22 cellular contexts compared by ENCODE assay signal in the genomic region with DNA sequence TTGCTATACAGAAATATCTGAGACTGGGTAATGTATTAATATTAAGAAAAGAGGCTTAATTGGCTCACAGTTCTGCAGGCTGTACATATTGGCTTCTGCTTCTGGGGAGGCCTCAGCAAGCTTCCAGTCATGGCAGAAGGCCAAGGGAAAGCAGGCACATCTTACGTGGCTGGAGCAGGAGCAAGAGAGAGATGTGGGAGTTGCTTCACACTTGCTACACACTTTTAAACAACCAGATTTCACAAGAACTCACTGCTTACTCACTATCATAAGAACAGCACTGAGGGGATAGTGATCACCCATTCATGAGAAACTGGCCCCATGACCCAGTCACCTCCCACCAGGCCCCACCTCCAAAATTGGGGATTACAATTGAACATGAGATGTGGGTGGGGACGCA.
"Had no signal": no experiment of that assay in that cellular context is flagged by ENCODE, and none has a peak within 500 bp of the region (broad histone marks: within the 10 kb centered on the region; RNA-seq: fewer than 3 reads in every experiment).

No MANE protein-coding gene starts in this region.

- H3K36me3 ChIP-seq: left lung, upper lobe of left lung had no signal

- H3K4me1 ChIP-seq: body of pancreas, left lung had no signal

- H3K27me3 Mint-ChIP-seq: activated CD8-positive, alpha-beta memory T cell treated with anti-CD3 and anti-CD28 coated beads, Interleukin-2, amount 10 ng/mL, durations not matched to agents 7 days and 5 days; activated CD8-positive, alpha-beta T cell treated with anti-CD3 and anti-CD28 coated beads for 36 hours; activated naive CD8-positive, alpha-beta T cell treated with anti-CD3 and anti-CD28 coated beads, Interleukin-2, amount 50 U/mL, for 24 hours; naive thymus-derived CD8-positive, alpha-beta T cell; progenitor cell of endocrine pancreas; T-cell had no signal

- H3K4me3 Mint-ChIP-seq: activated CD8-positive, alpha-beta memory T cell treated with anti-CD3 and anti-CD28 coated beads, Interleukin-2, amount 10 ng/mL, durations not matched to agents 7 days and 5 days; activated CD8-positive, alpha-beta T cell treated with anti-CD3 and anti-CD28 coated beads for 36 hours; activated naive CD8-positive, alpha-beta T cell treated with anti-CD3 and anti-CD28 coated beads, Interleukin-2, amount 50 U/mL, for 24 hours; naive thymus-derived CD8-positive, alpha-beta T cell; T-cell had no signal

- H3K27ac Mint-ChIP-seq: activated CD8-positive, alpha-beta memory T cell treated with anti-CD3 and anti-CD28 coated beads, Interleukin-2, amount 10 ng/mL, durations not matched to agents 7 days and 5 days; activated CD8-positive, alpha-beta T cell treated with anti-CD3 and anti-CD28 coated beads for 36 hours; activated naive CD8-positive, alpha-beta T cell treated with anti-CD3 and anti-CD28 coated beads, Interleukin-2, amount 50 U/mL, for 24 hours; progenitor cell of endocrine pancreas; T-cell had no signal

- H3K9me3 Mint-ChIP-seq: activated CD8-positive, alpha-beta T cell treated with anti-CD3 and anti-CD28 coated beads for 36 hours; activated naive CD8-positive, alpha-beta T cell treated with anti-CD3 and anti-CD28 coated beads, Interleukin-2, amount 50 U/mL, for 24 hours; naive thymus-derived CD8-positive, alpha-beta T cell; T-cell had no signal

- ATAC-seq: activated CD8-positive, alpha-beta memory T cell treated with anti-CD3 and anti-CD28 coated beads, Interleukin-2, amount 10 ng/mL, durations not matched to agents 7 days and 5 days; activated CD8-positive, alpha-beta T cell treated with anti-CD3 and anti-CD28 coated beads for 36 hours; activated naive CD8-positive, alpha-beta T cell treated with anti-CD3 and anti-CD28 coated beads, Interleukin-2, amount 50 U/mL, for 24 hours; body of pancreas; esophagus mucosa; left lung; naive thymus-derived CD8-positive, alpha-beta T cell; stimulated activated naive CD8-positive, alpha-beta T cell treated with anti-CD3 and anti-CD28 coated beads, Interleukin-15, Interleukin-2, amounts not matched to agents 100 U/mL and 50 U/mL, for 24 hours; T-cell had no signal

- H3K27ac ChIP-seq: body of pancreas, left lung, spleen, upper lobe of left lung had no signal

- H3K9me3 ChIP-seq: body of pancreas, left lung, spleen, upper lobe of left lung had no signal

- DNase-seq: activated CD4-positive, alpha-beta T cell treated with anti-CD3 and anti-CD28 coated beads for 4 hours; activated CD4-positive, CD25-positive, alpha-beta regulatory T cell; activated CD8-positive, alpha-beta memory T cell treated with anti-CD3 and anti-CD28 coated beads, Interleukin-2, amount 10 ng/mL, durations not matched to agents 7 days and 5 days; activated CD8-positive, alpha-beta T cell treated with anti-CD3 and anti-CD28 coated beads for 36 hours; activated effector memory CD4-positive, alpha-beta T cell treated with anti-CD3 and anti-CD28 coated beads, Interleukin-2, amount 50 U/mL, for 16 hours; activated naive CD4-positive, alpha-beta T cell treated with anti-CD3 and anti-CD28 coated beads, Interleukin-2, amount 50 U/mL, for 16 hours; activated naive CD8-positive, alpha-beta T cell treated with anti-CD3 and anti-CD28 coated beads, Interleukin-2, amount 50 U/mL, for 24 hours; activated T-cell treated with anti-CD3 and anti-CD28 coated beads for 4 hours; anterior cingulate cortex; body of pancreas; central memory CD4-positive, alpha-beta T cell; effector memory CD4-positive, alpha-beta T cell; left lung; naive thymus-derived CD8-positive, alpha-beta T cell; spleen; stimulated activated CD4-positive, alpha-beta T cell treated with anti-CD3 and anti-CD28 coated beads, Interleukin-4, amount 100 ng/mL, for 1 hour; stimulated activated naive CD8-positive, alpha-beta T cell treated with anti-CD3 and anti-CD28 coated beads, Interleukin-15, Interleukin-2, amounts not matched to agents 100 U/mL and 50 U/mL, for 24 hours; T-cell; T-helper 9 cell; upper lobe of left lung had no signal

- H3K4me3 ChIP-seq: body of pancreas, left lung, spleen, upper lobe of left lung had no signal

- H3K27me3 ChIP-seq: body of pancreas, left lung, spleen, upper lobe of left lung had no signal
